ENCODE assay signal across 22 cellular contexts in genomic region chr13:100396771-100397170, GRCh38.
DNase-seq lines count a peak whose midpoint lies in the region; ATAC-seq, FAIRE-seq and TF ChIP-seq lines count a peak whose summit lies in the region.
"Had no signal": no experiment of that assay in that cellular context is flagged by ENCODE, and none has a peak within 500 bp of the region (broad histone marks: within the 10 kb centered on the region; RNA-seq: fewer than 3 reads in every experiment).

No MANE protein-coding gene starts in this region.

- peaks cover 59% of the 10 kb centered on the region for H3K4me1 Mint-ChIP-seq in WTC11
- H3K4me1 Mint-ChIP-seq in HFFc6 (ENCODE audit: low read depth): no peaks in the 10 kb centered on the region; the same call in 1 of the 2 replicates

- no peak overlapping the region for H3K4me3 Mint-ChIP-seq in WTC11
- no peak overlapping the region for H3K4me3 Mint-ChIP-seq in HFFc6
- H3K4me3 Mint-ChIP-seq: CD8-positive, alpha-beta memory T cell had no signal

- no peak for TF ChIP-seq EP300 in SK-N-SH (IDR thresholded peaks at IDR 0.05; ENCODE audit: borderline replicate concordance in 1 of 2, low read depth in 1 of 2, low read length in 1 of 2)

- peak; percentile 34 for DNase-seq in NB4 (ENCODE audit: low read depth)
- DNase-seq in WTC11 (ENCODE audit: low spot score): peak; percentile 59
- DNase-seq in iPS-NIHi7 (ENCODE audit: extremely low spot score): peak; percentile 63
- no peak for DNase-seq in BE2C
- no peak for DNase-seq in HFFc6
- DNase-seq in testis: no peak
- DNase-seq in SK-N-SH: no peak
- DNase-seq: 8988T; AML-193; CD8-positive, alpha-beta memory T cell; IMR-90; NCI-H1105 treated with DMSO at 0.1 percent for 48 hours; NCI-H2171 treated with DMSO at 0.1 percent for 48 hours; NCI-H446 treated with DMSO at 0.1 percent for 48 hours; NCI-H774; NK-92 treated with Interleukin-12 subunit alpha and Interleukin-12 subunit beta, amount 100 ng/mL, for 24 hours; SJCRH30 had no signal

- H3K9me3 ChIP-seq in BE2C (no peaks in the 10 kb centered on the region), testis (no peaks in the 10 kb centered on the region), SK-N-SH (no peaks in the 10 kb centered on the region)
- H3K9me3 ChIP-seq: SJCRH30 had no signal

- no peak for TF ChIP-seq RAD21 in SK-N-SH (IDR thresholded peaks at IDR 0.05; ENCODE audit: low read length)

- 84 to 91% methylated on average over 6 of the region's 6 CpGs for WGBS in testis, 2 donors
- WGBS in SK-N-SH (ENCODE audit: low lambda C conversion rate): 97% methylated on average over 6 of the region's 6 CpGs

- no peak for TF ChIP-seq POLR2A in NB4 (IDR thresholded peaks at IDR 0.05; ENCODE audit: extremely low read depth, insufficient read length)
- TF ChIP-seq POLR2A in testis (IDR thresholded peaks at IDR 0.05): no peak

- H2AFZ ChIP-seq in SK-N-SH (ENCODE audit: low read depth): no peak overlapping the region

- no peak overlapping the region for H3K4me2 ChIP-seq in SK-N-SH

- peak; percentile 97 for FAIRE-seq in A204.1 (lab: Jason Lieb, UNC)
- FAIRE-seq: GM12892, RCC 7860 had no signal

- no peaks in the 10 kb centered on the region for H3K27me3 Mint-ChIP-seq in WTC11 (ENCODE audit: low read depth)
- H3K27me3 Mint-ChIP-seq in HFFc6 (ENCODE audit: insufficient read depth): no peaks in the 10 kb centered on the region
- H3K27me3 Mint-ChIP-seq: CD8-positive, alpha-beta memory T cell had no signal

- POLR2A ChIA-PET in WTC11 (lab: Charles Lee): no interaction called here
- POLR2A ChIA-PET in SK-N-SH (lab: Yijun Ruan, JAX): no interaction called here

- no peaks in the 10 kb centered on the region for H3K36me3 ChIP-seq in BE2C
- no peaks in the 10 kb centered on the region for H3K36me3 ChIP-seq in testis (ENCODE audit: low read depth, missing control alignments)
- H3K36me3 ChIP-seq in SK-N-SH (replicated peaks in 1 of 2; ENCODE audit: control insufficient read depth in 1 of 2, insufficient read depth in 2 of 2, low read length in 1 of 2): peaks cover 0 to 3% of the 10 kb centered on the region in 2 experiments
- H3K36me3 ChIP-seq: SJCRH30 had no signal

- H3F3A ChIP-seq in SK-N-SH (replicated peaks; ENCODE audit: insufficient read depth): peaks cover 29% of the 10 kb centered on the region

- peaks cover 8% of the 10 kb centered on the region for H3K4me1 ChIP-seq in BE2C
- no peaks in the 10 kb centered on the region for H3K4me1 ChIP-seq in testis
- H3K4me1 ChIP-seq in SK-N-SH (ENCODE audit: control insufficient read depth in 1 of 2, insufficient read depth in 2 of 2, low read depth in 1 of 2, low read length in 1 of 2): peaks cover 9 to 30% of the 10 kb centered on the region in 2 experiments; a peak in 3 of 4 replicates

- H4K20me1 ChIP-seq in SK-N-SH (ENCODE audit: insufficient read depth): no peaks in the 10 kb centered on the region

- no peak overlapping the region for H3K9ac ChIP-seq in SK-N-SH
- H3K9ac ChIP-seq: KMS-11 had no signal

- H3K9me2 ChIP-seq in SK-N-SH: no peaks in the 10 kb centered on the region

- TF ChIP-seq CTCF in NB4 (IDR thresholded peaks at IDR 0.05; ENCODE audit: low read depth, low read length) (no peak), WTC11 (IDR thresholded peaks at IDR 0.05) (no peak; the same call in 1 of the 2 replicates), BE2C (IDR thresholded peaks at IDR 0.05; ENCODE audit: low read depth, low read length) (no peak), HFFc6 (IDR thresholded peaks at IDR 0.05) (no peak), testis (IDR thresholded peaks at IDR 0.05) (no peak), SK-N-SH (IDR thresholded peaks at IDR 0.05) (no peak)

- CTCF ChIA-PET in WTC11 (lab: Charles Lee) (interaction anchor here (0.7 to 2.9 kb wide), 2 partner anchors 115 to 121 kb away, joined by 5 to 45 read pairs; no protein-coding TSS in a partner anchor), SK-N-SH (lab: Yijun Ruan, JAX) (no interaction called here)

- no peaks in the 10 kb centered on the region for H3K9me3 Mint-ChIP-seq in WTC11
- H3K9me3 Mint-ChIP-seq in HFFc6: no peaks in the 10 kb centered on the region

- intact Hi-C loops in testis (cut with DNase I; ENCODE audit: low total_unique reads): no loop called here

- no peaks in the 10 kb centered on the region for H3K79me2 ChIP-seq in SK-N-SH (ENCODE audit: insufficient read depth)

- peak; percentile 93 for ATAC-seq in WTC11

- H3K27me3 ChIP-seq in BE2C (no peaks in the 10 kb centered on the region), testis (no peaks in the 10 kb centered on the region), SK-N-SH (ENCODE audit: insufficient read depth) (no peaks in the 10 kb centered on the region)
- H3K27me3 ChIP-seq: SJCRH30 had no signal

- H3K36me3 Mint-ChIP-seq in WTC11 (peaks cover 6% of the 10 kb centered on the region; the same call in 1 of the 2 replicates), HFFc6 (ENCODE audit: low read depth) (peaks cover 12% of the 10 kb centered on the region)

- no peak overlapping the region for H3K4me3 ChIP-seq in NB4 (ENCODE audit: low read depth, low read length)
- H3K4me3 ChIP-seq in BE2C (ENCODE audit: low read depth, low read length): no peak overlapping the region
- no peak overlapping the region for H3K4me3 ChIP-seq in testis
- H3K4me3 ChIP-seq in SK-N-SH (ENCODE audit: low read depth in 2 of 2, low read length in 1 of 2): no peak overlapping the region
- H3K4me3 ChIP-seq: SJCRH30 had no signal

- H3K27ac Mint-ChIP-seq in WTC11: 0 out of 2 replicates have a peak overlapping the region, but pooled peaks have one; percentile 63
- no peak overlapping the region for H3K27ac Mint-ChIP-seq in HFFc6
- H3K27ac Mint-ChIP-seq: CD8-positive, alpha-beta memory T cell had no signal

- no peak overlapping the region for H3K27ac ChIP-seq in testis
- H3K27ac ChIP-seq in SK-N-SH (ENCODE audit: low read depth in 2 of 2, low read length in 1 of 2): no peak overlapping the region
- H3K27ac ChIP-seq: C4-2B, SJCRH30 had no signal

TF ChIP-seq in WTC11, 78 proteins besides CTCF, POLR2A, EP300 and RAD21 (continues in another document):
- TF ChIP-seq NR2C2 (CRISPR knock-in tag; IDR thresholded peaks at IDR 0.05) (no peak), HMGA2 (CRISPR knock-in tag; IDR thresholded peaks at IDR 0.05) (no peak), ZNF423 (CRISPR knock-in tag; IDR thresholded peaks at IDR 0.05) (no peak), STAT6 (CRISPR knock-in tag; conservative IDR thresholded peaks at IDR 0.05; ENCODE audit: low read depth) (no peak), TEAD1 (CRISPR knock-in tag; IDR thresholded peaks at IDR 0.05) (no peak), MYBL2 (CRISPR knock-in tag; IDR thresholded peaks at IDR 0.05) (no peak), ZNF263 (CRISPR knock-in tag; IDR thresholded peaks at IDR 0.05; ENCODE audit: low read depth) (no peak), SOX15 (CRISPR knock-in tag; IDR thresholded peaks at IDR 0.05) (no peak)

TF ChIP-seq in SK-N-SH, 30 proteins besides CTCF, POLR2A, EP300 and RAD21:
- TF ChIP-seq TAF1 (IDR thresholded peaks at IDR 0.05; ENCODE audit: borderline replicate concordance, low read depth, low read length): no peak
- TF ChIP-seq CHD2 (IDR thresholded peaks at IDR 0.05; ENCODE audit: low read length, partially characterized antibody): no peak
- TF ChIP-seq NFIC (IDR thresholded peaks at IDR 0.05; ENCODE audit: borderline replicate concordance): no peak
- TF ChIP-seq SIN3A (IDR thresholded peaks at IDR 0.05; ENCODE audit: borderline replicate concordance, low read depth, low read length): no peak
- TF ChIP-seq MXI1 (IDR thresholded peaks at IDR 0.05; ENCODE audit: low read depth, low read length): no peak
- no peak for TF ChIP-seq USF1 (IDR thresholded peaks at IDR 0.05; ENCODE audit: borderline replicate concordance, low read depth)
- TF ChIP-seq YY1 (IDR thresholded peaks at IDR 0.05; ENCODE audit: low read depth): no peak
- no peak for TF ChIP-seq TCF12 (IDR thresholded peaks at IDR 0.05)
- TF ChIP-seq GABPA (IDR thresholded peaks at IDR 0.05; ENCODE audit: low read depth): no peak
- no peak for TF ChIP-seq RFX5 (IDR thresholded peaks at IDR 0.05; ENCODE audit: low read length)
TF ChIP-seq in SK-N-SH: peak in this region for 0.

Comparison
In these comparisons a context has a peak if more than half of its experiments do, and no peak if none do; other contexts are left out.
1. DNase-seq: peak in NB4 (single experiment), WTC11 (single experiment) and iPS-NIHi7 (single experiment); none in BE2C (single experiment), HFFc6 (single experiment), testis (single experiment) and SK-N-SH (single experiment).